In the genomic region with DNA sequence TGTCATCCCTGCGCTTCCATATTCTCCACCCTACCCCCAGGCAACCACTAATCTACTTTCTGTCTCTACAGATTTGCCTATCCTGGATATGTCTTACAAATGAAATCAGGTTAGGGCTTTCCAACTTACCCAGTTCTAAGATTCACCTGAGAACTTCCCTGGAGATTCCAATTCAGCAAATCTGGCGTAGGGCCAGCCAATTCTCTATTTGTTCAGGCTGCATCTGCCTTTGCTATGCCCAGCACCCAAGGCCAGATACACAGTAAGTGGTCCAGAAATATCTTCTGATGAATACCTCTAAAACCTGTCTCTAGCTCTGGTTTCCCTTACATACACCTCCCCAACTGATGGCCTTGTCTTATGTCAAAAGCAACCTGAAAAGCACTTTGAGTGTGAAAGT, we compare ENCODE assay signal across 13 cellular contexts. TPM values are rescaled to one million over a fixed set of nuclear protein-coding genes. Genes with fewer than 3 reads are reported as not detected.
DNase-seq lines count a peak whose midpoint lies in the region; ATAC-seq and TF ChIP-seq lines count a peak whose summit lies in the region.
"Had no signal": no experiment of that assay in that cellular context is flagged by ENCODE, and none has a peak within 500 bp of the region (broad histone marks: within the 10 kb centered on the region; RNA-seq: fewer than 3 reads in every experiment).

No MANE protein-coding gene starts in this region.

- no peaks in the 10 kb centered on the region for H3K27me3 Mint-ChIP-seq in activated T-helper 2 cell treated with anti-CD3 and anti-CD28 coated beads, Interferon-gamma antibody, Interleukin-2, Interleukin-4, amounts not matched to agents 10 μg/mL and 5 μg/mL and 100 μg/mL, durations not matched to agents 14 hours and 24 hours and 36 hours (ENCODE audit: low read depth)
- H3K27me3 Mint-ChIP-seq in naive thymus-derived CD4-positive, alpha-beta T cell, result no peaks in the 10 kb centered on the region
- no peaks in the 10 kb centered on the region for H3K27me3 Mint-ChIP-seq in mesothelial cell of epicardium (ENCODE audit: low read depth)

- peak overlapping the region; percentile 47 for H3K27ac Mint-ChIP-seq in activated T-helper 2 cell treated with anti-CD3 and anti-CD28 coated beads, Interferon-gamma antibody, Interleukin-2, Interleukin-4, amounts not matched to agents 10 μg/mL and 5 μg/mL and 100 μg/mL, durations not matched to agents 14 hours and 24 hours and 36 hours
- peak overlapping the region; percentile 70 to 96 (median 93) for H3K27ac Mint-ChIP-seq in naive thymus-derived CD4-positive, alpha-beta T cell
- H3K27ac Mint-ChIP-seq in mesothelial cell of epicardium, result no peak overlapping the region

- H3K4me1 ChIP-seq in naive thymus-derived CD4-positive, alpha-beta T cell (ENCODE audit: control insufficient read depth in 2 of 2, insufficient read depth in 2 of 2, low read length in 2 of 2), result peaks cover 31 to 67% of the 10 kb centered on the region in 2 donors

- POLR2A ChIA-PET in naive thymus-derived CD4-positive, alpha-beta T cell (lab: Charles Lee), result interaction anchor here (1.1 to 20.8 kb wide), 4 partner anchors 6 to 92 kb away, joined by 3 to 581 read pairs (median 304); a partner anchor contains a TSS

- no peak overlapping the region for H3K4me3 ChIP-seq in naive thymus-derived CD4-positive, alpha-beta T cell (ENCODE audit: low read length)

- no peak for TF ChIP-seq CTCF in mesothelial cell of epicardium (IDR thresholded peaks at IDR 0.05; ENCODE audit: unreplicated experiment)

- H3K9me3 ChIP-seq in naive thymus-derived CD4-positive, alpha-beta T cell (ENCODE audit: control insufficient read depth in 2 of 3, low read length in 3 of 3), result no peaks in the 10 kb centered on the region

- H3K27ac ChIP-seq in naive thymus-derived CD4-positive, alpha-beta T cell (ENCODE audit: low read depth, low read length), result peak overlapping the region; percentile 54
- H3K27ac ChIP-seq: 22Rv1 had no signal

- peaks cover 42% of the 10 kb centered on the region for H3K4me1 Mint-ChIP-seq in activated T-helper 2 cell treated with anti-CD3 and anti-CD28 coated beads, Interferon-gamma antibody, Interleukin-2, Interleukin-4, amounts not matched to agents 10 μg/mL and 5 μg/mL and 100 μg/mL, durations not matched to agents 14 hours and 24 hours and 36 hours (ENCODE audit: low read depth)
- H3K4me1 Mint-ChIP-seq in naive thymus-derived CD4-positive, alpha-beta T cell, result peaks cover 31 to 79% (median 63%) of the 10 kb centered on the region in 7 donors
- no peaks in the 10 kb centered on the region for H3K4me1 Mint-ChIP-seq in mesothelial cell of epicardium

- no peaks in the 10 kb centered on the region for H3K9me3 Mint-ChIP-seq in activated T-helper 2 cell treated with anti-CD3 and anti-CD28 coated beads, Interferon-gamma antibody, Interleukin-2, Interleukin-4, amounts not matched to agents 10 μg/mL and 5 μg/mL and 100 μg/mL, durations not matched to agents 14 hours and 24 hours and 36 hours
- H3K9me3 Mint-ChIP-seq in naive thymus-derived CD4-positive, alpha-beta T cell, result no peaks in the 10 kb centered on the region
- no peaks in the 10 kb centered on the region for H3K9me3 Mint-ChIP-seq in mesothelial cell of epicardium

- H3K36me3 Mint-ChIP-seq in activated T-helper 2 cell treated with anti-CD3 and anti-CD28 coated beads, Interferon-gamma antibody, Interleukin-2, Interleukin-4, amounts not matched to agents 10 μg/mL and 5 μg/mL and 100 μg/mL, durations not matched to agents 14 hours and 24 hours and 36 hours (ENCODE audit: low read depth), result peaks cover 8% of the 10 kb centered on the region
- peaks cover 0 to 10% (median 7%) of the 10 kb centered on the region in 5 donors for H3K36me3 Mint-ChIP-seq in naive thymus-derived CD4-positive, alpha-beta T cell
- H3K36me3 Mint-ChIP-seq in mesothelial cell of epicardium, result no peaks in the 10 kb centered on the region

- intact Hi-C loops in activated T-helper 2 cell treated with anti-CD3 and anti-CD28 coated beads, Interferon-gamma antibody, Interleukin-2, Interleukin-4, amounts not matched to agents 10 μg/mL and 5 μg/mL and 100 μg/mL, durations not matched to agents 14 hours and 24 hours and 36 hours (cut with micrococcal nuclease), result no loop called here
- intact Hi-C loops in naive thymus-derived CD4-positive, alpha-beta T cell (cut with micrococcal nuclease), result no loop called here

- in situ Hi-C loops in ACHN (cut with HindIII; ENCODE audit: low pct_ligation_motif_present, low pct_unique_long_range_greater_than_20kb, low sequenced_read_pairs), result no loop called here

- H3K4me3 Mint-ChIP-seq in activated T-helper 2 cell treated with anti-CD3 and anti-CD28 coated beads, Interferon-gamma antibody, Interleukin-2, Interleukin-4, amounts not matched to agents 10 μg/mL and 5 μg/mL and 100 μg/mL, durations not matched to agents 14 hours and 24 hours and 36 hours (ENCODE audit: low read depth), result no peak overlapping the region
- peak overlapping the region in 4 of 10 donors; percentile 59 to 73 (median 63) for H3K4me3 Mint-ChIP-seq in naive thymus-derived CD4-positive, alpha-beta T cell
- H3K4me3 Mint-ChIP-seq in mesothelial cell of epicardium, result no peak overlapping the region

- CTCF ChIA-PET in naive thymus-derived CD4-positive, alpha-beta T cell (lab: Charles Lee), result interaction anchor here (1.0 to 3.8 kb wide), 4 partner anchors 10 to 93 kb away, joined by 3 to 21 read pairs (median 5); a partner anchor contains a TSS

- DNase-seq in NCI-H1092 (lab: John Stamatoyannopoulos, UW) (peak; percentile 10), NCI-H1092 treated with DMSO at 0.1 percent for 48 hours (lab: John Stamatoyannopoulos, UW) (no peak), COLO668 (lab: John Stamatoyannopoulos, UW; ENCODE audit: unreplicated experiment) (peak; percentile 26), ACHN (no peak), ureter (ENCODE audit: low spot score) (no peak), mesothelial cell of epicardium (ENCODE audit: low spot score in 2 of 2, unreplicated experiment in 2 of 2) (no peak)
- DNase-seq in activated T-helper 2 cell treated with anti-CD3 and anti-CD28 coated beads, Interferon-gamma antibody, Interleukin-2, Interleukin-4, amounts not matched to agents 10 μg/mL and 5 μg/mL and 100 μg/mL, durations not matched to agents 14 hours and 24 hours and 36 hours (ENCODE audit: low spot score), result no peak
- no peak for DNase-seq in naive thymus-derived CD4-positive, alpha-beta T cell
- DNase-seq: amygdala, dermis blood vessel endothelial cell, Kasumi-1, trophoblast cell had no signal

- ATAC-seq in naive thymus-derived CD4-positive, alpha-beta T cell, result no peak

- no peaks in the 10 kb centered on the region for H3K36me3 ChIP-seq in naive thymus-derived CD4-positive, alpha-beta T cell (ENCODE audit: control insufficient read depth in 2 of 3, insufficient read depth in 3 of 3, low read length in 3 of 3)

- no peaks in the 10 kb centered on the region for H3K27me3 ChIP-seq in naive thymus-derived CD4-positive, alpha-beta T cell (ENCODE audit: control insufficient read depth in 2 of 2, insufficient read depth in 2 of 2, low read length in 2 of 2)

RNA-seq across cellular contexts. Expression of a gene that starts 10.4 kb away (rescaled TPM):
- total RNA-seq in activated T-helper 2 cell treated with anti-CD3 and anti-CD28 coated beads, Interferon-gamma antibody, Interleukin-2, Interleukin-4, amounts not matched to agents 10 μg/mL and 5 μg/mL and 100 μg/mL, durations not matched to agents 14 hours and 24 hours and 36 hours, result 59.7 and 61.2 TPM in 2 replicates
- total RNA-seq in naive thymus-derived CD4-positive, alpha-beta T cell, result 10 to 100 TPM; 51.4 to 78.6 (median 67.3) TPM
- 10 to 100 TPM; 49.8 to 59.8 TPM for polyA plus RNA-seq in naive thymus-derived CD4-positive, alpha-beta T cell
- 54.6 TPM for total RNA-seq in ureter
- total RNA-seq in mesothelial cell of epicardium, result 58.0 to 61.4 TPM (median 60.5 TPM) in 3 replicates

RNA-seq across cellular contexts. Expression of a gene that starts 23.3 kb away (rescaled TPM):
- 25.6 and 26.3 TPM in 2 replicates for total RNA-seq in activated T-helper 2 cell treated with anti-CD3 and anti-CD28 coated beads, Interferon-gamma antibody, Interleukin-2, Interleukin-4, amounts not matched to agents 10 μg/mL and 5 μg/mL and 100 μg/mL, durations not matched to agents 14 hours and 24 hours and 36 hours
- total RNA-seq in naive thymus-derived CD4-positive, alpha-beta T cell, result 100 to 1,000 TPM in 1 of 5 experiments, 10 to 100 TPM in 4; 39.7 to 103 (median 48.9) TPM
- polyA plus RNA-seq in naive thymus-derived CD4-positive, alpha-beta T cell, result 1 to 10 TPM; 2.5 to 5.0 TPM
- total RNA-seq in ureter (57.6 TPM), mesothelial cell of epicardium (55.9 to 69.2 TPM (median 58.9 TPM) in 3 replicates)

Comparison
In these comparisons a context has a peak if more than half of its experiments do, and no peak if none do; other contexts are left out.
1. DNase-seq: peak in NCI-H1092 (single experiment) and COLO668 (single experiment); none in NCI-H1092 treated with DMSO at 0.1 percent for 48 hours (single experiment), activated T-helper 2 cell treated with anti-CD3 and anti-CD28 coated beads, Interferon-gamma antibody, Interleukin-2, Interleukin-4, amounts not matched to agents 10 μg/mL and 5 μg/mL and 100 μg/mL, durations not matched to agents 14 hours and 24 hours and 36 hours (single experiment), naive thymus-derived CD4-positive, alpha-beta T cell (0 of 9), ACHN (single experiment), ureter (single experiment) and mesothelial cell of epicardium (0 of 2).